Comparison of ENCODE assay signal across 18 cellular contexts in the genomic region with DNA sequence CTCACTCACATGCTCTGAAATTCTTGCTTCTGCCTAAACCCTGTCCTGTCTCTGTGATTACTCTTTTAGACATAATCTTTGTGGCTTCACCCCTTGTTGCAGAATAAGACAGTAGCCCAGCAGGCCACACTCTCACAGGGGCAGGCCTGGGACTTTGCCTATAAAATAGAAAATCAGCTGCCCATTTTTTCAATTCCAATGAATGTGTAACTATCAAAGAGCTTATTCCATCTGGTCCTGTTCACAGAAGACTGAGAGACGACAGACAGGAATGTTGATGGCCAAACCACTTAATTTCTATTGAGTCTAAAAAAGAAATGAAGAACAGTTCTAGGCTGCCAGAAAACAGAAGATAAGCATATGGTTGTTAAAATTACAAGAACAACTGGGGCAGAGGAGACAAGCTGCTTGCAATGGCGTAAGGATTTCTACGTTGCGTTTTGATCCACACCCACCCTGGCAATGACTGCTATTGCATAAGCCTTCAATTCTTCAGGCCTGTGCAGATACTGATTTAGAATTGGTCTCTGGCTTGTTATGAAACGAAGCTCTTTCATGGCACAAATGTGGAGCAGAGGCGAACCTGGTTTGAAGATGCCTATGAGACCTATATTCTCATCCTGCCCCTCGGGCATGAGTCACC. TPM values are rescaled to one million over a fixed set of nuclear protein-coding genes. Genes with fewer than 3 reads are reported as not detected.
A peak's percentile ranks its signal among the peaks of the same experiment; 100 is the strongest.
DNase-seq lines count a peak whose midpoint lies in the region; ATAC-seq and TF ChIP-seq lines count a peak whose summit lies in the region.
"Had no signal": no experiment of that assay in that cellular context is flagged by ENCODE, and none has a peak within 500 bp of the region (broad histone marks: within the 10 kb centered on the region; RNA-seq: fewer than 3 reads in every experiment).

No MANE protein-coding gene starts in this region.

- H3K9me3 Mint-ChIP-seq in glutamatergic neuron (ENCODE audit: unreplicated experiment) = peaks cover 16% of the 10 kb centered on the region
- peaks cover under 1 to 2% of the 10 kb centered on the region in 2 donors for H3K9me3 Mint-ChIP-seq in activated T-cell treated with anti-CD3 and anti-CD28 coated beads, Interleukin-2, amount 50 U/mL, for 72 hours

- ATAC-seq in Right ventricle myocardium inferior (peak; percentile 86), HG03097 (IDR thresholded peaks at IDR 0.05; ENCODE audit: low FRiP score, unreplicated experiment) (no peak)
- ATAC-seq in activated T-cell treated with anti-CD3 and anti-CD28 coated beads, Interleukin-2, amount 50 U/mL, for 72 hours (replicated peaks in 1 of 2) = no peak
- ATAC-seq: Panc1 had no signal

- H3K4me3 Mint-ChIP-seq in glutamatergic neuron (ENCODE audit: unreplicated experiment) = no peak overlapping the region
- no peak overlapping the region for H3K4me3 Mint-ChIP-seq in activated T-cell treated with anti-CD3 and anti-CD28 coated beads, Interleukin-2, amount 50 U/mL, for 72 hours
- H3K4me3 Mint-ChIP-seq: CD14-positive monocyte had no signal

- peaks cover 2% of the 10 kb centered on the region for H3K27me3 Mint-ChIP-seq in glutamatergic neuron (ENCODE audit: unreplicated experiment)
- no peaks in the 10 kb centered on the region for H3K27me3 Mint-ChIP-seq in activated T-cell treated with anti-CD3 and anti-CD28 coated beads, Interleukin-2, amount 50 U/mL, for 72 hours (ENCODE audit: low read depth)

- TF ChIP-seq CTCF in glutamatergic neuron (IDR thresholded peaks at IDR 0.05; ENCODE audit: partially characterized antibody, unreplicated experiment) = no peak

- peaks cover 31% of the 10 kb centered on the region for H3K4me1 Mint-ChIP-seq in glutamatergic neuron (ENCODE audit: low read depth, unreplicated experiment)
- H3K4me1 Mint-ChIP-seq in activated T-cell treated with anti-CD3 and anti-CD28 coated beads, Interleukin-2, amount 50 U/mL, for 72 hours (ENCODE audit: low read depth) = no peaks in the 10 kb centered on the region
- H3K4me1 Mint-ChIP-seq: CD14-positive monocyte had no signal

- DNase-seq in Right ventricle myocardium inferior (ENCODE audit: missing footprints) = no peak
- no peak for DNase-seq in cardiac septum (ENCODE audit: low spot score)
- DNase-seq in glutamatergic neuron = no peak
- DNase-seq in myocyte (ENCODE audit: low read depth) = peak; percentile 37
- DNase-seq in activated T-cell treated with anti-CD3 and anti-CD28 coated beads, Interleukin-2, amount 50 U/mL, for 72 hours = no peak
- no peak for DNase-seq in NCI-H1417 treated with DMSO at 0.1 percent for 48 hours (lab: John Stamatoyannopoulos, UW)
- DNase-seq in GOT3 (lab: John Stamatoyannopoulos, UW) = no peak
- DNase-seq: 8988T; activated naive CD4-positive, alpha-beta T cell; dermis blood vessel endothelial cell; NCI-H1092 treated with DMSO at 0.1 percent for 48 hours; NCI-H82; stimulated activated CD4-positive, alpha-beta T cell treated with anti-CD3 and anti-CD28 coated beads, Interleukin-4, amount 100 ng/mL, for 4 hours; stimulated activated CD8-positive, alpha-beta memory T cell treated with anti-CD3 and anti-CD28 coated beads, Interleukin-4, amount 100 ng/mL, for 48 hours; T-helper 9 cell had no signal

- peaks cover 19% of the 10 kb centered on the region for H3K36me3 Mint-ChIP-seq in glutamatergic neuron (ENCODE audit: unreplicated experiment)
- H3K36me3 Mint-ChIP-seq in activated T-cell treated with anti-CD3 and anti-CD28 coated beads, Interleukin-2, amount 50 U/mL, for 72 hours (ENCODE audit: insufficient read depth in 2 of 2) = no peaks in the 10 kb centered on the region
- H3K36me3 Mint-ChIP-seq: CD14-positive monocyte had no signal

- intact Hi-C loops in Right ventricle myocardium inferior (cut with DNase I) = loop anchor here (5.0 to 10.0 kb wide), 2 partner anchors 168 to 195 kb away; no protein-coding TSS in a partner anchor
- intact Hi-C loops in cardiac septum (cut with DNase I) = no loop called here

- H3K27ac Mint-ChIP-seq in glutamatergic neuron (ENCODE audit: unreplicated experiment) = peak overlapping the region; percentile 5
- no peak overlapping the region for H3K27ac Mint-ChIP-seq in activated T-cell treated with anti-CD3 and anti-CD28 coated beads, Interleukin-2, amount 50 U/mL, for 72 hours
- H3K27ac Mint-ChIP-seq: CD14-positive monocyte had no signal

RNA-seq across cellular contexts. Expression of a gene that starts 37.7 kb away (rescaled TPM):
- 828 TPM for total RNA-seq in Right ventricle myocardium inferior
- 1,779 TPM for total RNA-seq in cardiac septum
- 95.5 TPM for total RNA-seq in glutamatergic neuron (ENCODE audit: unreplicated experiment)
- total RNA-seq in myocyte = 13.9 and 19.6 TPM in 2 replicates
- 65.5 TPM for polyA plus RNA-seq in myocyte (2012)
- under 1 TPM in 1 of 2 donors, not detected in 1; 0.26 TPM for total RNA-seq in activated T-cell treated with anti-CD3 and anti-CD28 coated beads, Interleukin-2, amount 50 U/mL, for 72 hours
- polyA plus RNA-seq: CD14-positive monocyte had no signal

Comparison
In these comparisons a context has a peak if more than half of its experiments do, and no peak if none do; other contexts are left out.
1. RNA of a gene that starts 37.7 kb away (total RNA-seq): 1,779 TPM in cardiac septum (single experiment), 828 TPM in Right ventricle myocardium inferior (single experiment), 95.5 TPM in glutamatergic neuron (single experiment) and 13.9 to 19.6 TPM in myocyte; 0.26 TPM in activated T-cell treated with anti-CD3 and anti-CD28 coated beads, Interleukin-2, amount 50 U/mL, for 72 hours; every median in the first group is over 10 times any median in the second.